ENCODE assay signal across 15 cellular contexts in the genomic region with DNA sequence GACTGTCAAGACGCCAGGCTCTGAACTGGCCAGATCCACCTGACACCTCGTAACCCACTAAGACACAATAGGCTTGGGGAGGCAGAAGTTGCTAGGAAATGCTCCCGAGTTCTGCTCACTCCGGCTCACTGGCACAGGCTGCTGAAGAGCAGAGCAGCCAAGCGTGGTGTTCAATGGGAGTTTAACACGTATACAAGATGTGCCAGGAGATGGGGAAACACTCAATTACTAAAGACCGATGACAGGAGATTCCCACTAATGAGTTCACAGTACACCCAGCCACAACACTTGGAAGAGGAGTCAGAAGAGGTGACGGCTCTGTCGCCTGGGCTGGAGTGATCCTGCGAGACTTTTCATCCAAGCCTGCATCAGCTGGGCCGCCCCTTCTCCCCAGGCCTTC.
"Had no signal": no experiment of that assay in that cellular context is flagged by ENCODE, and none has a peak within 500 bp of the region (broad histone marks: within the 10 kb centered on the region; RNA-seq: fewer than 3 reads in every experiment).

No MANE protein-coding gene starts in this region.

- H3K27me3 ChIP-seq: left lung, tibial nerve had no signal

- H3K27ac ChIP-seq: left lung, skin epidermis, tibial nerve had no signal

- H3K4me1 ChIP-seq: left lung, tibial nerve had no signal

- H3K36me3 Mint-ChIP-seq: activated naive CD8-positive, alpha-beta T cell; memory B cell; natural killer cell treated with Interleukin-12 subunit alpha and Interleukin-12 subunit beta and Interleukin-15 and Interleukin-18, amount 100 ng/mL, for 72 hours had no signal

- H3K4me1 Mint-ChIP-seq: memory B cell had no signal

- H3K4me3 ChIP-seq: left lung, skin epidermis, tibial nerve had no signal

- DNase-seq: activated effector memory CD4-positive, alpha-beta T cell treated with anti-CD3 and anti-CD28 coated beads, Interleukin-2, amount 50 U/mL, for 16 hours; activated T-cell treated with anti-CD3 and anti-CD28 coated beads, Interleukin-2, amount 50 U/mL, for 24 hours; amygdala; cerebellar nuclear complex; effector memory CD8-positive, alpha-beta T cell; erythroblast; left lung; SW 1271 had no signal

- H3K27me3 Mint-ChIP-seq: activated naive CD8-positive, alpha-beta T cell; activated T-cell treated with anti-CD3 and anti-CD28 coated beads, Interleukin-2, amount 50 U/mL, for 24 hours; dendritic cell treated with granulocyte-macrophage colony-stimulating factor and Interleukin-4, amounts not matched to agents 40 ng/mL and 50 ng/mL, for 4 days; effector memory CD8-positive, alpha-beta T cell; memory B cell; natural killer cell treated with Interleukin-12 subunit alpha and Interleukin-12 subunit beta and Interleukin-15 and Interleukin-18, amount 100 ng/mL, for 72 hours had no signal

- H3K4me3 Mint-ChIP-seq: activated naive CD8-positive, alpha-beta T cell; activated T-cell treated with anti-CD3 and anti-CD28 coated beads, Interleukin-2, amount 50 U/mL, for 24 hours; dendritic cell treated with granulocyte-macrophage colony-stimulating factor and Interleukin-4, amounts not matched to agents 40 ng/mL and 50 ng/mL, for 4 days; effector memory CD8-positive, alpha-beta T cell; memory B cell; natural killer cell treated with Interleukin-12 subunit alpha and Interleukin-12 subunit beta and Interleukin-15 and Interleukin-18, amount 100 ng/mL, for 72 hours; T-helper 2 cell treated with Interferon-gamma antibody and Interleukin-4, amounts not matched to agents 5 μg/mL and 100 μg/mL, for 36 hours had no signal

- H3K36me3 ChIP-seq: left lung, tibial nerve had no signal

- H3K9me3 ChIP-seq: left lung, tibial nerve had no signal

- H3K27ac Mint-ChIP-seq: activated naive CD8-positive, alpha-beta T cell; activated T-cell treated with anti-CD3 and anti-CD28 coated beads, Interleukin-2, amount 50 U/mL, for 24 hours; dendritic cell treated with granulocyte-macrophage colony-stimulating factor and Interleukin-4, amounts not matched to agents 40 ng/mL and 50 ng/mL, for 4 days; effector memory CD8-positive, alpha-beta T cell; memory B cell; natural killer cell treated with Interleukin-12 subunit alpha and Interleukin-12 subunit beta and Interleukin-15 and Interleukin-18, amount 100 ng/mL, for 72 hours; T-helper 2 cell treated with Interferon-gamma antibody and Interleukin-4, amounts not matched to agents 5 μg/mL and 100 μg/mL, for 36 hours had no signal
